Comparison of ENCODE assay signal across 4 cellular contexts in genomic region chr3:177709470-177709869, GRCh38.
DNase-seq lines count a peak whose midpoint lies in the region; ATAC-seq, FAIRE-seq and TF ChIP-seq lines count a peak whose summit lies in the region.
"Not testable (repeated sequence)": the region's sequence is repeated elsewhere in the genome, so short reads cannot be mapped to it uniquely, and the experiment has no call there.

No MANE protein-coding gene starts in this region.

- H3K18ac ChIP-seq in IMR-90 (ENCODE audit: low read depth, low read length), result not testable (repeated sequence)

- not testable (repeated sequence) for H2BK5ac ChIP-seq in IMR-90 (ENCODE audit: low read depth, low read length, poor library complexity, severe bottlenecking)

- not testable (repeated sequence) for H3K56ac ChIP-seq in IMR-90 (ENCODE audit: extremely low read depth, insufficient read depth, low read length)

- not testable (repeated sequence) for H3K36me3 ChIP-seq in IMR-90 (ENCODE audit: control insufficient read depth, insufficient read depth, low read length); K562 (ENCODE audit: control insufficient read depth, insufficient read depth, low read length); HepG2 (replicated peaks in 1 of 2; ENCODE audit: control insufficient read depth in 1 of 2, insufficient read depth in 2 of 2, low read length in 2 of 2)

- not testable (repeated sequence) for H3K27ac ChIP-seq in A549; IMR-90 (ENCODE audit: insufficient read depth, low read length); K562 (ENCODE audit: extremely low read depth, low read depth, low read length); HepG2 (ENCODE audit: extremely low read length, insufficient read depth, low read length)

- not testable (repeated sequence) for H3K27me3 ChIP-seq in IMR-90 (ENCODE audit: control insufficient read depth, insufficient read depth, low read length); K562 (ENCODE audit: control insufficient read depth in 2 of 2, insufficient read depth in 2 of 2, low read length in 2 of 2); HepG2 (ENCODE audit: control insufficient read depth in 1 of 2, insufficient read depth in 2 of 2, low read length in 2 of 2)

- not testable (repeated sequence) for TF ChIP-seq RAD21 in A549 (conservative IDR thresholded peaks at IDR 0.05 in 1 of 2, IDR thresholded peaks at IDR 0.05 in 1 of 2); IMR-90 (IDR thresholded peaks at IDR 0.05; ENCODE audit: low read length); K562 (CRISPR knock-in tag; conservative IDR thresholded peaks at IDR 0.05 in 1 of 2, IDR thresholded peaks at IDR 0.05 in 1 of 2); HepG2 (CRISPR knock-in tag; IDR thresholded peaks at IDR 0.05)

- not testable (repeated sequence) for H3K79me2 ChIP-seq in K562 (ENCODE audit: control insufficient read depth, insufficient read depth, low read length); HepG2 (ENCODE audit: insufficient read depth, low read length)

- dilution Hi-C loops in IMR-90 (cut with HindIII; ENCODE audit: low sequenced_read_pairs, unreplicated experiment), result not testable (repeated sequence)

- H4K20me1 ChIP-seq in IMR-90 (ENCODE audit: insufficient read depth, low read length); K562 (replicated peaks; ENCODE audit: control insufficient read depth, insufficient read depth, low read length); HepG2 (ENCODE audit: insufficient read depth, low read length): not testable (repeated sequence)

- H3K14ac ChIP-seq in IMR-90 (replicated peaks; ENCODE audit: low read depth, low read length), result not testable (repeated sequence)

- H3K79me1 ChIP-seq in IMR-90 (ENCODE audit: low read depth in 1 of 2, low read length in 2 of 2), result not testable (repeated sequence)

- not testable (repeated sequence) for FAIRE-seq in A549 (lab: Jason Lieb, UNC); K562 (lab: Jason Lieb, UNC); HepG2 (lab: Jason Lieb, UNC)

- not testable (repeated sequence) for H2BK20ac ChIP-seq in IMR-90 (ENCODE audit: low read depth, low read length)

- not testable (repeated sequence) for TF ChIP-seq CTCF in A549 (IDR thresholded peaks at IDR 0.05); IMR-90 (conservative IDR thresholded peaks at IDR 0.05; ENCODE audit: low read depth, low read length); K562 (IDR thresholded peaks at IDR 0.05 in 2 of 3, conservative IDR thresholded peaks at IDR 0.05 in 1 of 3; ENCODE audit: insufficient read depth in 2 of 3, low read depth in 1 of 3, low read length in 3 of 3); HepG2 (CRISPR knock-in tag; IDR thresholded peaks at IDR 0.05)

- H3K4me1 ChIP-seq in A549; IMR-90 (ENCODE audit: control insufficient read depth, insufficient read depth, low read length); K562 (replicated peaks in 1 of 2; ENCODE audit: control insufficient read depth in 2 of 2, insufficient read depth in 2 of 2, low read length in 2 of 2); HepG2 (ENCODE audit: insufficient read depth, low read length): not testable (repeated sequence)

- H2BK120ac ChIP-seq in IMR-90 (ENCODE audit: low read depth, low read length), result not testable (repeated sequence)

- not testable (repeated sequence) for H3K9ac ChIP-seq in IMR-90 (ENCODE audit: low read depth, low read length); K562 (ENCODE audit: insufficient read depth in 1 of 2, low read depth in 2 of 2, low read length in 2 of 2); HepG2 (ENCODE audit: insufficient read depth, low read depth, low read length)

- not testable (repeated sequence) for H2AK5ac ChIP-seq in IMR-90 (ENCODE audit: low read depth, low read length)

- not testable (repeated sequence) for H2AK9ac ChIP-seq in IMR-90 (replicated peaks; ENCODE audit: low read depth, low read length, poor library complexity)

- CTCF ChIA-PET in A549 (lab: Yijun Ruan, JAX); IMR-90 (lab: Yijun Ruan, JAX); K562 (lab: Yijun Ruan, JAX; ENCODE audit: low intra/inter-chr PET ratio); HepG2 (lab: Yijun Ruan, JAX; ENCODE audit: low intra/inter-chr PET ratio, low total read pairs): not testable (repeated sequence)

- not testable (repeated sequence) for H4K91ac ChIP-seq in IMR-90 (ENCODE audit: insufficient read depth, low read depth, low read length)

- not testable (repeated sequence) for H3K4ac ChIP-seq in IMR-90 (ENCODE audit: low read depth, low read length)

- not testable (repeated sequence) for H3K4me2 ChIP-seq in A549; IMR-90 (ENCODE audit: low read depth, low read length); K562 (ENCODE audit: insufficient read depth, low read length); HepG2 (ENCODE audit: low read depth, low read length)

- not testable (repeated sequence) for H3K9me1 ChIP-seq in IMR-90 (ENCODE audit: insufficient read depth, low read length); K562 (ENCODE audit: control insufficient read depth, insufficient read depth, low read length)

- H3K23ac ChIP-seq in IMR-90 (ENCODE audit: low read depth, low read length), result not testable (repeated sequence)

- TF ChIP-seq POLR2A in A549 (IDR thresholded peaks at IDR 0.05; ENCODE audit: low read length); IMR-90 (IDR thresholded peaks at IDR 0.05; ENCODE audit: low read depth, low read length); K562 (conservative IDR thresholded peaks at IDR 0.05); HepG2 (IDR thresholded peaks at IDR 0.05; ENCODE audit: insufficient read depth in 1 of 2, low read depth in 2 of 2, low read length in 2 of 2): not testable (repeated sequence)

- 92% methylated on average over 7 of the region's 7 CpGs for WGBS in A549 (ENCODE audit: missing lambda C conversion rate)
- WGBS in IMR-90 (ENCODE audit: extremely low coverage in 2 of 2, insufficient read length in 1 of 2), 2 experiments, result no CpG with 5 or more reads among the region's 7 CpGs
- WGBS in K562 (ENCODE audit: insufficient coverage, low coverage, missing lambda C conversion rate), result 22% methylated on average over 4 of the region's 7 CpGs
- 70% methylated on average over 7 of the region's 7 CpGs for WGBS in HepG2 (ENCODE audit: low lambda C conversion rate)

- not testable (repeated sequence) for ATAC-seq in A549; IMR-90 (ENCODE audit: low read depth); K562; HepG2

- not testable (repeated sequence) for H3K9me3 ChIP-seq in A549; IMR-90 (ENCODE audit: control insufficient read depth, insufficient read depth, low read length); K562 (replicated peaks; ENCODE audit: control insufficient read depth, insufficient read depth, low read depth, low read length); HepG2 (ENCODE audit: low read length)

- in situ Hi-C loops in IMR-90 (cut with MboI; ENCODE audit: low sequenced_read_pairs); K562 (cut with MboI); HepG2 (cut with HindIII; ENCODE audit: extremely low pct_ligation_motif_present, low pct_unique_long_range_greater_than_20kb): not testable (repeated sequence)

- not testable (repeated sequence) for H4K5ac ChIP-seq in IMR-90 (ENCODE audit: low read depth, low read length)

- POLR2A ChIA-PET in A549 (lab: Yijun Ruan, JAX); IMR-90 (lab: Charles Lee; ENCODE audit: unreplicated experiment); HepG2 (lab: Yijun Ruan, JAX): not testable (repeated sequence)
- POLR2A ChIA-PET in K562 (lab: Yijun Ruan, JAX), result interaction anchor here (1.6 kb wide), 1 partner anchor 10 kb away, joined by 4 read pairs; no protein-coding TSS in a partner anchor

- intact Hi-C loops in IMR-90 (cut with micrococcal nuclease), result loop anchor here (1.0 kb wide), 1 partner anchor 21 kb away; no protein-coding TSS in a partner anchor
- intact Hi-C loops in K562 (cut with micrococcal nuclease); HepG2 (cut with micrococcal nuclease; ENCODE audit: unreplicated experiment): not testable (repeated sequence)

- H2AFZ ChIP-seq in IMR-90 (replicated peaks; ENCODE audit: low read length, poor library complexity); K562 (ENCODE audit: low read depth, low read length); HepG2 (ENCODE audit: low read length): not testable (repeated sequence)

- not testable (repeated sequence) for H3K4me3 ChIP-seq in A549; IMR-90 (ENCODE audit: insufficient read depth, low read depth, low read length); K562; HepG2 (replicated peaks in 1 of 3; ENCODE audit: insufficient read depth in 1 of 3, low read depth in 2 of 3, low read length in 3 of 3)

- H2BK15ac ChIP-seq in IMR-90 (ENCODE audit: low read depth, low read length), result not testable (repeated sequence)

- not testable (repeated sequence) for TF ChIP-seq EP300 in A549 (IDR thresholded peaks at IDR 0.05); K562 (IDR thresholded peaks at IDR 0.05; ENCODE audit: low read length); HepG2 (IDR thresholded peaks at IDR 0.05; ENCODE audit: low read depth in 2 of 2, low read length in 2 of 2); HepG2 (CRISPR knock-in tag; IDR thresholded peaks at IDR 0.05; ENCODE audit: borderline replicate concordance)

- H4K8ac ChIP-seq in IMR-90 (ENCODE audit: low read depth in 2 of 2, low read length in 2 of 2), result not testable (repeated sequence)

- not testable (repeated sequence) for DNase-seq in A549 (ENCODE audit: low read depth in 1 of 2, low spot score in 1 of 2); IMR-90; K562 (ENCODE audit: extremely low read depth in 1 of 4, low spot score in 3 of 4); HepG2 (ENCODE audit: low spot score)

- not testable (repeated sequence) for BruUV-seq in IMR-90 (replicated peaks; lab: Mats Ljungman, UMichigan); K562 (replicated peaks; lab: Mats Ljungman, UMichigan); HepG2 (replicated peaks; lab: Mats Ljungman, UMichigan)
